23 cellular contexts compared by ENCODE assay signal in the genomic region with DNA sequence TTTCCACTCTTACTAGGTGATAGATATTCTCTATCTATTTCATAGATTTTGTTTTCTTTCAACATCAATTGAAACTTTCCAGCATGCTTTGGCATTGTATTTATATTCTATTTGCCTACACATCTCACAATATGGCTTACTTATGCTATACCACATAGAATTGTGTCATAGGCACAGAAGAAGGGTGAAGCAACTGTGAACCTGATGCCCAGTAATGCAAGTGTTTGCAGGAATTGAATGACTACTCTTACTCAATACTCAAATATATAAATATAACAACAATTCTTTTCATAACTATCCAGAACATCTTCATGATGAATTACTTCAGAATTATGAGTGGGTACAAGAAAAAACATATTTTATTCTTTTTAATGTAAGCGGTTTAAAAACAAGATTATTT.
"Had no signal": no experiment of that assay in that cellular context is flagged by ENCODE, and none has a peak within 500 bp of the region (broad histone marks: within the 10 kb centered on the region; RNA-seq: fewer than 3 reads in every experiment).

No MANE protein-coding gene starts in this region.

- H2AFZ ChIP-seq: neural progenitor cell had no signal

- H3K36me3 ChIP-seq: colonic mucosa, esophagus muscularis mucosa, gastrocnemius medialis, neural progenitor cell, prostate gland, sigmoid colon, thoracic aorta, tibial nerve, upper lobe of left lung had no signal

- H3K9ac ChIP-seq: neural progenitor cell had no signal

- H3K9me3 ChIP-seq: colonic mucosa, gastrocnemius medialis, prostate gland had no signal

- H3K27me3 ChIP-seq: colonic mucosa, esophagus muscularis mucosa, gastrocnemius medialis, neural progenitor cell, sigmoid colon, tibial nerve, upper lobe of left lung had no signal

- DNase-seq: colonic mucosa; effector CD8-positive, alpha-beta T cell; endodermal cell; gastrocnemius medialis; head of caudate nucleus; kidney; mesenchymal stem cell; midbrain; naive thymus-derived CD4-positive, alpha-beta T cell; right cardiac atrium; sigmoid colon; stimulated activated CD4-positive, alpha-beta T cell treated with anti-CD3 and anti-CD28 coated beads, Interleukin-15, amount 100 ng/mL, for 24 hours; stimulated activated CD4-positive, alpha-beta T cell treated with anti-CD3 and anti-CD28 coated beads, Interleukin-2, amount 100 ng/mL, for 48 hours; stimulated activated naive B cell treated with anti-CD40 and anti-IgM and Interleukin-4, amounts not matched to agents 10 μg/mL and 1 μg/mL and 100 μg/mL, for 72 hours; upper lobe of left lung had no signal

- H3K27ac ChIP-seq: colonic mucosa, esophagus muscularis mucosa, gastrocnemius medialis, neural progenitor cell, prostate gland, sigmoid colon, skin epidermis, thoracic aorta, tibial nerve, upper lobe of left lung had no signal

- H3K4me2 ChIP-seq: neural progenitor cell had no signal

- ATAC-seq: gastrocnemius medialis; left lobe of liver; naive thymus-derived CD4-positive, alpha-beta T cell; right cardiac atrium; stimulated activated naive B cell treated with anti-CD40 and anti-IgM and Interleukin-4, amounts not matched to agents 10 μg/mL and 1 μg/mL and 100 μg/mL, for 72 hours had no signal

- H3K4me1 ChIP-seq: colonic mucosa, gastrocnemius medialis, neural progenitor cell, prostate gland, tibial nerve, upper lobe of left lung had no signal

- H3K4me3 ChIP-seq: colonic mucosa, esophagus muscularis mucosa, gastrocnemius medialis, lung, neural progenitor cell, prostate gland, sigmoid colon, skin epidermis, thoracic aorta, tibial nerve, upper lobe of left lung had no signal
